ENCODE assay signal across 16 cellular contexts in the genomic region with DNA sequence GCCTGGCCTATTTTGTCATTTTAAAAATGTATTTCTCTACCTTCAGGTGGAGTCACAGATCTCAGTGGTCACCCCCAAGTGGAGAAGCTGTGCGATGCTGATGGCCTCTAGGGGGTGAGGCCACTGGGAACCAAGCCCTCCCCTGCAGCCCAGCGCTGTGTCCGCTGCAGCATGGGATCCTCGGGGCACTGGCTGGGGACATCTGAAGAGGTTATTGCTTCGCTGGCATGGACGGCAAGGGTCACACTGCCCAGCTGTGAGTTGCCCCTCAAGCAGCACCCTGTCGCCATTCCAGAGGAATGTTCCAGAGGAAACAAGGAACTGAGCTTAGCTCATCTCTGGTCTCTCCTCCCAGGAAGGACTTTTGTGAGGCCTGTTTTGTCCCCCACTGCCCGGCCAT.
DNase-seq lines count a peak whose midpoint lies in the region; ATAC-seq and TF ChIP-seq lines count a peak whose summit lies in the region.
"Had no signal": no experiment of that assay in that cellular context is flagged by ENCODE, and none has a peak within 500 bp of the region (broad histone marks: within the 10 kb centered on the region; RNA-seq: fewer than 3 reads in every experiment).

No MANE protein-coding gene starts in this region.

- H3K27me3 ChIP-seq in adrenal gland (no peaks in the 10 kb centered on the region), right cardiac atrium (ENCODE audit: control insufficient read depth, insufficient read depth) (no peaks in the 10 kb centered on the region), neural cell (ENCODE audit: insufficient read depth, low read depth, low read length) (no peaks in the 10 kb centered on the region), testis (no peaks in the 10 kb centered on the region)
- H3K27me3 ChIP-seq: MG63 had no signal

- H3K4me3 ChIP-seq in adrenal gland (no peak overlapping the region), right cardiac atrium (ENCODE audit: low read length) (no peak overlapping the region), neural cell (ENCODE audit: low read length) (no peak overlapping the region), testis (no peak overlapping the region)
- H3K4me3 ChIP-seq: MG63 had no signal

- no peak for DNase-seq in adrenal gland
- peak in 1 of 3 donors; percentile 51 for DNase-seq in right cardiac atrium
- DNase-seq in testis = no peak
- DNase-seq in ACHN = no peak
- DNase-seq in activated CD4-positive, alpha-beta T cell treated with anti-CD3 and anti-CD28 coated beads for 36 hours = no peak
- no peak for DNase-seq in NCI-H1417 treated with DMSO at 0.1 percent for 48 hours (lab: John Stamatoyannopoulos, UW)
- DNase-seq: Caco-2, DMS53, HCEC 1CT, MG63, NCI-H1092 treated with DMSO at 0.1 percent for 48 hours, NCI-H1694, NCI-H2107, NCI-H345, NCI-H526 treated with DMSO at 0.1 percent for 48 hours had no signal

- H3K4me3 Mint-ChIP-seq in activated CD4-positive, alpha-beta T cell treated with anti-CD3 and anti-CD28 coated beads for 36 hours = no peak overlapping the region

- intact Hi-C loops in adrenal gland (cut with DNase I) = no loop called here
- intact Hi-C loops in right cardiac atrium (cut with DNase I) = loop anchor here in 1 of 4 donors (5.0 to 10.0 kb wide), 3 partner anchors 73 to 123 kb away; partner anchors contain the start of gene S1PR3
- intact Hi-C loops in testis (cut with DNase I; ENCODE audit: low total_unique reads) = no loop called here
- intact Hi-C loops in activated CD4-positive, alpha-beta T cell treated with anti-CD3 and anti-CD28 coated beads for 36 hours (cut with DNase I, micrococcal nuclease) = no loop called here

- peak; percentile 19 to 36 for ATAC-seq in right cardiac atrium
- no peak for ATAC-seq in activated CD4-positive, alpha-beta T cell treated with anti-CD3 and anti-CD28 coated beads for 36 hours

- peaks cover 30% of the 10 kb centered on the region for H3K27me3 Mint-ChIP-seq in activated CD4-positive, alpha-beta T cell treated with anti-CD3 and anti-CD28 coated beads for 36 hours

- WGBS in adrenal gland, 4 donors = 79 to 88% (median 85%) methylated on average over 2 to 8 of the region's 8 CpGs
- WGBS in right cardiac atrium = 74% methylated on average over 8 of the region's 8 CpGs
- 80 to 83% methylated on average over 6 to 8 of the region's 8 CpGs for WGBS in testis, 2 donors

- H3K9me2 ChIP-seq in neural cell (ENCODE audit: insufficient read depth, low read length) = no peaks in the 10 kb centered on the region

- no peak overlapping the region for H2AFZ ChIP-seq in neural cell (ENCODE audit: low read depth, low read length)

- CTCF ChIA-PET in activated CD4-positive, alpha-beta T cell treated with anti-CD3 and anti-CD28 coated beads for 36 hours (lab: Charles Lee) = no interaction called here

- no peaks in the 10 kb centered on the region for H3K79me2 ChIP-seq in neural cell (replicated peaks; ENCODE audit: insufficient read depth, low read length)

- TF ChIP-seq POLR2A in adrenal gland (IDR thresholded peaks at IDR 0.05) (no peak), testis (IDR thresholded peaks at IDR 0.05) (no peak)

- H3K36me3 Mint-ChIP-seq in activated CD4-positive, alpha-beta T cell treated with anti-CD3 and anti-CD28 coated beads for 36 hours (ENCODE audit: low read depth) = no peaks in the 10 kb centered on the region

- H3K9me3 ChIP-seq in adrenal gland (replicated peaks in 1 of 3) (no peaks in the 10 kb centered on the region), right cardiac atrium (ENCODE audit: control insufficient read depth, low read length) (no peaks in the 10 kb centered on the region), neural cell (ENCODE audit: low read length) (no peaks in the 10 kb centered on the region), testis (no peaks in the 10 kb centered on the region)
- H3K9me3 ChIP-seq: Caco-2, MG63 had no signal

- H3F3A ChIP-seq in neural cell (ENCODE audit: insufficient read depth, low read length, poor library complexity, severe bottlenecking) = no peaks in the 10 kb centered on the region

- TF ChIP-seq EP300 in neural cell (conservative IDR thresholded peaks at IDR 0.05; ENCODE audit: poor library complexity, severe bottlenecking) = no peak

- TF ChIP-seq RAD21 in neural cell (conservative IDR thresholded peaks at IDR 0.05) = no peak

- no peak overlapping the region for H3K27ac Mint-ChIP-seq in activated CD4-positive, alpha-beta T cell treated with anti-CD3 and anti-CD28 coated beads for 36 hours

- H3K4me2 ChIP-seq in neural cell (ENCODE audit: low read length) = no peak overlapping the region

- POLR2A ChIA-PET in activated CD4-positive, alpha-beta T cell treated with anti-CD3 and anti-CD28 coated beads for 36 hours (lab: Charles Lee) = no interaction called here

- peaks cover 11% of the 10 kb centered on the region for H3K9me3 Mint-ChIP-seq in activated CD4-positive, alpha-beta T cell treated with anti-CD3 and anti-CD28 coated beads for 36 hours (ENCODE audit: low read depth)

- no peaks in the 10 kb centered on the region for H4K20me1 ChIP-seq in neural cell (ENCODE audit: insufficient read depth)

- H3K9ac ChIP-seq in neural cell (ENCODE audit: low read length) = peak overlapping the region; percentile 31

- peak overlapping the region; percentile 27 to 90 (median 79) for H3K27ac ChIP-seq in adrenal gland
- H3K27ac ChIP-seq in right cardiac atrium (ENCODE audit: low read length) = peak overlapping the region; percentile 43
- peak overlapping the region; percentile 42 for H3K27ac ChIP-seq in neural cell (ENCODE audit: low read length)
- H3K27ac ChIP-seq in testis = peak overlapping the region; percentile 61 to 84

- H3K36me3 ChIP-seq in adrenal gland (replicated peaks in 1 of 2) = no peaks in the 10 kb centered on the region
- no peaks in the 10 kb centered on the region for H3K36me3 ChIP-seq in neural cell (ENCODE audit: insufficient read depth, low read length)
- no peaks in the 10 kb centered on the region for H3K36me3 ChIP-seq in testis (ENCODE audit: low read depth, missing control alignments)
- H3K36me3 ChIP-seq: MG63 had no signal

- H3K4me1 Mint-ChIP-seq in activated CD4-positive, alpha-beta T cell treated with anti-CD3 and anti-CD28 coated beads for 36 hours = peaks cover 4% of the 10 kb centered on the region

- in situ Hi-C loops in ACHN (cut with HindIII; ENCODE audit: low pct_ligation_motif_present, low pct_unique_long_range_greater_than_20kb, low sequenced_read_pairs) = no loop called here

- TF ChIP-seq CTCF in adrenal gland (IDR thresholded peaks at IDR 0.05) (no peak), neural cell (IDR thresholded peaks at IDR 0.05; ENCODE audit: poor library complexity, severe bottlenecking) (no peak), testis (IDR thresholded peaks at IDR 0.05) (no peak)

- H3K4me1 ChIP-seq in adrenal gland (replicated peaks in 1 of 2) (peaks cover 17 to 35% of the 10 kb centered on the region in 2 donors), right cardiac atrium (ENCODE audit: control insufficient read depth, insufficient read depth, low read length) (peaks cover 8% of the 10 kb centered on the region), testis (peaks cover 29% of the 10 kb centered on the region)
- H3K4me1 ChIP-seq: Caco-2 had no signal

TF ChIP-seq in neural cell, 6 proteins besides CTCF, POLR2A, EP300 and RAD21:
- TF ChIP-seq SMC3 (conservative IDR thresholded peaks at IDR 0.05; ENCODE audit: poor library complexity) = no peak
- no peak for TF ChIP-seq TAF1 (IDR thresholded peaks at IDR 0.05; ENCODE audit: low read depth)
- no peak for TF ChIP-seq EZH2 (IDR thresholded peaks at IDR 0.05; ENCODE audit: borderline replicate concordance, insufficient read depth, low read length, poor library complexity, severe bottlenecking)
- no peak for TF ChIP-seq POLR2AphosphoS5 (IDR thresholded peaks at IDR 0.05)
- no peak for TF ChIP-seq MXI1 (conservative IDR thresholded peaks at IDR 0.05; ENCODE audit: poor library complexity, severe bottlenecking)
- TF ChIP-seq REST (IDR thresholded peaks at IDR 0.05; ENCODE audit: borderline replicate concordance) = no peak
